In genomic region chr10:110456046-110456445, GRCh38 we compare ENCODE assay signal across 12 cellular contexts. TPM values are rescaled to one million over a fixed set of nuclear protein-coding genes. Genes with fewer than 3 reads are reported as not detected.
DNase-seq lines count a peak whose midpoint lies in the region; ATAC-seq, FAIRE-seq and TF ChIP-seq lines count a peak whose summit lies in the region.
"Had no signal": no experiment of that assay in that cellular context is flagged by ENCODE, and none has a peak within 500 bp of the region (broad histone marks: within the 10 kb centered on the region; RNA-seq: fewer than 3 reads in every experiment).

No MANE protein-coding gene starts in this region.

- H3K4me3 ChIP-seq in right atrium auricular region (no peak overlapping the region), thyroid gland (replicated peaks in 1 of 3) (no peak overlapping the region)
- H3K4me3 ChIP-seq: cardiac muscle cell had no signal

- no peaks in the 10 kb centered on the region for H3K9me3 ChIP-seq in right atrium auricular region
- no peaks in the 10 kb centered on the region for H3K9me3 ChIP-seq in thyroid gland

- H3K4me1 ChIP-seq in right atrium auricular region = peaks cover 0 to 39% of the 10 kb centered on the region in 2 donors
- H3K4me1 ChIP-seq in thyroid gland = peaks cover 17 to 38% of the 10 kb centered on the region in 2 donors

- TF ChIP-seq CTCF in right atrium auricular region (IDR thresholded peaks at IDR 0.05) (no peak), thyroid gland (IDR thresholded peaks at IDR 0.05) (no peak)

- TF ChIP-seq POLR2A in thyroid gland (IDR thresholded peaks at IDR 0.05) (no peak), GM18505 (IDR thresholded peaks at IDR 0.05; ENCODE audit: borderline replicate concordance, extremely low read depth, insufficient read depth, insufficient read length) (no peak)

- intact Hi-C loops in left cardiac atrium (cut with DNase I) = no loop called here
- intact Hi-C loops in thyroid gland (cut with DNase I) = no loop called here

- peak; percentile 23 for FAIRE-seq in RCC 7860 (lab: Jason Lieb, UNC)

- WGBS in thyroid gland, 2 donors = 91 to 93% methylated on average over 1 of the region's 1 CpG

- H3K27me3 ChIP-seq in right atrium auricular region = no peaks in the 10 kb centered on the region
- H3K27me3 ChIP-seq in thyroid gland = no peaks in the 10 kb centered on the region
- H3K27me3 ChIP-seq: cardiac muscle cell had no signal

- ATAC-seq in left cardiac atrium (peak; percentile 9 to 13), left lobe of liver (peak; percentile 4), GM18505 (IDR thresholded peaks at IDR 0.05; ENCODE audit: unreplicated experiment) (no peak)

- peak overlapping the region in 1 of 2 donors; percentile 43 for H3K27ac ChIP-seq in right atrium auricular region
- no peak overlapping the region for H3K27ac ChIP-seq in thyroid gland
- H3K27ac ChIP-seq: cardiac muscle cell, WERI-Rb-1 had no signal

- H3K36me3 ChIP-seq in right atrium auricular region = no peaks in the 10 kb centered on the region
- H3K36me3 ChIP-seq in thyroid gland = no peaks in the 10 kb centered on the region
- H3K36me3 ChIP-seq: cardiac muscle cell, WERI-Rb-1 had no signal

- no peak for DNase-seq in left cardiac atrium
- no peak for DNase-seq in right atrium auricular region (ENCODE audit: low spot score)
- peak; percentile 16 for DNase-seq in RCC 7860 (ENCODE audit: low spot score)
- peak; percentile 47 for DNase-seq in left lobe of liver (ENCODE audit: low spot score)
- peak; percentile 14 to 31 for DNase-seq in thyroid gland
- no peak for DNase-seq in NCI-H1092 (lab: John Stamatoyannopoulos, UW)
- DNase-seq in activated gamma-delta T cell treated with Interleukin-2 at 50 U/mL for 16 hours = no peak
- DNase-seq: GDM1, NCI-H1417 treated with DMSO at 0.1 percent for 48 hours, WERI-Rb-1 had no signal

RNA-seq across cellular contexts. Expression of gene DUSP5, which starts 41.7 kb away (rescaled TPM):
- total RNA-seq in left cardiac atrium = 10 to 100 TPM in 1 of 2 donors, 1 to 10 TPM in 1; 8.9 to 14.3 TPM
- total RNA-seq in right atrium auricular region = 10 to 100 TPM; 17.8 to 28.4 TPM
- total RNA-seq in left lobe of liver = 3.8 TPM
- total RNA-seq in thyroid gland = 10 to 100 TPM in 1 of 4 donors, 1 to 10 TPM in 3; 2.1 to 14.2 (median 7.1) TPM

Comparison
In these comparisons a context has a peak if more than half of its experiments do, and no peak if none do; other contexts are left out.
1. DNase-seq: peak in RCC 7860 (single experiment), left lobe of liver (single experiment) and thyroid gland (2 of 2); none in left cardiac atrium (single experiment), right atrium auricular region (single experiment), NCI-H1092 (single experiment) and activated gamma-delta T cell treated with Interleukin-2 at 50 U/mL for 16 hours (single experiment).